In genomic region chr4:155960522-155960921, GRCh38 we compare ENCODE assay signal across 16 cellular contexts. TPM values are rescaled to one million over a fixed set of nuclear protein-coding genes. Genes with fewer than 3 reads are reported as not detected.
DNase-seq lines count a peak whose midpoint lies in the region; TF ChIP-seq lines count a peak whose summit lies in the region.
"Had no signal": no experiment of that assay in that cellular context is flagged by ENCODE, and none has a peak within 500 bp of the region (broad histone marks: within the 10 kb centered on the region; RNA-seq: fewer than 3 reads in every experiment).

No MANE protein-coding gene starts in this region.

- no peak for TF ChIP-seq EP300 in transverse colon (IDR thresholded peaks at IDR 0.05; ENCODE audit: low read depth)

- no peak for TF ChIP-seq POLR2A in transverse colon (IDR thresholded peaks at IDR 0.05)

- DNase-seq in NCI-H2196 treated with DMSO at 0.1 percent for 48 hours (lab: John Stamatoyannopoulos, UW; ENCODE audit: unreplicated experiment) (peak; percentile 29), NCI-H2196 (lab: John Stamatoyannopoulos, UW; ENCODE audit: unreplicated experiment) (no peak), astrocyte of the spinal cord (ENCODE audit: low read depth, low spot score) (peak; percentile 61), iris pigment epithelial cell (ENCODE audit: low read depth) (peak; percentile 20), transverse colon (no peak), NOMO-1 treated with DMSO at 0.1 percent for 48 hours (lab: John Stamatoyannopoulos, UW; ENCODE audit: unreplicated experiment) (no peak), CD14-positive monocyte (ENCODE audit: low spot score) (no peak), NCI-H1930 (lab: John Stamatoyannopoulos, UW) (no peak)
- DNase-seq: ACHN; activated CD8-positive, alpha-beta memory T cell treated with anti-CD3 and anti-CD28 coated beads for 24 hours; activated gamma-delta T cell; brain microvascular endothelial cell; NCI-H510A treated with DMSO at 0.1 percent for 48 hours; T-helper 9 cell had no signal

- H3K9me3 Mint-ChIP-seq in CD14-positive monocyte = peaks cover 0 to 6% (median 0%) of the 10 kb centered on the region in 7 donors

- no peak overlapping the region for H3K27ac Mint-ChIP-seq in CD14-positive monocyte

- H3K4me3 ChIP-seq in astrocyte of the spinal cord (ENCODE audit: low read depth, low read length) (no peak overlapping the region), transverse colon (no peak overlapping the region)
- H3K4me3 ChIP-seq: lung had no signal

- H3K4me3 Mint-ChIP-seq in CD14-positive monocyte = no peak overlapping the region

- no peaks in the 10 kb centered on the region for H3K9me3 ChIP-seq in transverse colon
- H3K9me3 ChIP-seq: neutrophil had no signal

- intact Hi-C loops in transverse colon (cut with DNase I; ENCODE audit: low total_unique reads) = no loop called here
- intact Hi-C loops in CD14-positive monocyte (cut with micrococcal nuclease) = loop anchor here in 1 of 2 donors (10.0 kb wide), 1 partner anchor 1014 kb away; the partner anchor contains the start of gene PDGFC

- peak overlapping the region in 3 of 4 donors; percentile 6 to 31 (median 17) for H3K27ac ChIP-seq in transverse colon
- H3K27ac ChIP-seq: brain microvascular endothelial cell, neutrophil had no signal

- H3K4me1 ChIP-seq in transverse colon = peaks cover 0 to 4% (median 0%) of the 10 kb centered on the region in 4 donors

- in situ Hi-C loops in astrocyte of the spinal cord (cut with HindIII; ENCODE audit: low sequenced_read_pairs) = no loop called here
- in situ Hi-C loops in transverse colon (cut with MboI; ENCODE audit: low pct_ligation_motif_present in 1 of 4, low pct_unique_long_range_greater_than_20kb in 1 of 4, low sequenced_read_pairs in 3 of 4) = loop anchor here in 1 of 4 donors (25.0 kb wide), 1 partner anchor 1002 kb away; the partner anchor contains the start of gene PDGFC

- no peaks in the 10 kb centered on the region for H3K36me3 ChIP-seq in transverse colon
- H3K36me3 ChIP-seq: brain microvascular endothelial cell, neutrophil had no signal

- H3K36me3 Mint-ChIP-seq in CD14-positive monocyte = no peaks in the 10 kb centered on the region

- TF ChIP-seq CTCF in astrocyte of the spinal cord (IDR thresholded peaks at IDR 0.05; ENCODE audit: low read depth, low read length) (no peak), transverse colon (IDR thresholded peaks at IDR 0.05) (no peak), CD14-positive monocyte (IDR thresholded peaks at IDR 0.05) (no peak)

- H3K27me3 Mint-ChIP-seq in CD14-positive monocyte (ENCODE audit: low read depth in 3 of 3) = peaks cover 0 to 2% (median 2%) of the 10 kb centered on the region in 3 donors

- WGBS in transverse colon (ENCODE audit: low coverage in 1 of 2), 2 donors = 47 to 49% methylated on average over 5 of the region's 5 CpGs

- H3K27me3 ChIP-seq in transverse colon = no peaks in the 10 kb centered on the region
- H3K27me3 ChIP-seq: brain microvascular endothelial cell had no signal

- peaks cover 11% of the 10 kb centered on the region for H3K4me1 Mint-ChIP-seq in CD14-positive monocyte

RNA-seq across cellular contexts. Expression of gene CTSO, which starts 6.9 kb away (rescaled TPM):
- total RNA-seq in transverse colon = 10 to 100 TPM in 2 of 4 donors, 1 to 10 TPM in 1, not detected in 1; 8.2 to 18.7 (median 12.5) TPM
- polyA plus RNA-seq in CD14-positive monocyte = 10 to 100 TPM; 44.7 to 49.1 TPM

RNA-seq across cellular contexts. Expression of gene TDO2, which starts 57.0 kb away (rescaled TPM):
- total RNA-seq in transverse colon = under 1 TPM in 1 of 4 donors, not detected in 3; 0.64 TPM
- not detected for polyA plus RNA-seq in CD14-positive monocyte

Comparison
In these comparisons a context has a peak if more than half of its experiments do, and no peak if none do; other contexts are left out.
1. DNase-seq: peak in NCI-H2196 treated with DMSO at 0.1 percent for 48 hours (single experiment), astrocyte of the spinal cord (single experiment) and iris pigment epithelial cell (single experiment); none in NCI-H2196 (single experiment), transverse colon (single experiment), NOMO-1 treated with DMSO at 0.1 percent for 48 hours (single experiment), CD14-positive monocyte (single experiment) and NCI-H1930 (0 of 2).